ENCODE assay signal across 32 cellular contexts in genomic region chr2:67625178-67625577, GRCh38.
DNase-seq lines count a peak whose midpoint lies in the region; ATAC-seq, FAIRE-seq and TF ChIP-seq lines count a peak whose summit lies in the region.
"Had no signal": no experiment of that assay in that cellular context is flagged by ENCODE, and none has a peak within 500 bp of the region (broad histone marks: within the 10 kb centered on the region; RNA-seq: fewer than 3 reads in every experiment).

No MANE protein-coding gene starts in this region.

- no peak overlapping the region for H2BK15ac ChIP-seq in mesenchymal stem cell (ENCODE audit: low read depth, poor library complexity, severe bottlenecking)

- no peak overlapping the region for H2BK120ac ChIP-seq in mesenchymal stem cell (ENCODE audit: low read depth, low read length)

- peak overlapping the region; percentile 62 for H3K9ac ChIP-seq in mesenchymal stem cell (ENCODE audit: low read length)
- H3K9ac ChIP-seq: BLaER1, parathyroid adenoma had no signal

- H3K36me3 Mint-ChIP-seq in activated T-cell treated with anti-CD3 and anti-CD28 coated beads, Interleukin-2, amount 50 U/mL, for 72 hours (ENCODE audit: insufficient read depth in 2 of 2) = no peaks in the 10 kb centered on the region
- H3K36me3 Mint-ChIP-seq: activated CD8-positive, alpha-beta memory T cell treated with anti-CD3 and anti-CD28 coated beads, Interleukin-2, amount 10 ng/mL, durations not matched to agents 7 days and 5 days; activated naive CD4-positive, alpha-beta T cell treated with anti-CD3 and anti-CD28 coated beads, Interleukin-2, amount 10 ng/mL, durations not matched to agents 7 days and 5 days; stimulated activated naive B cell treated with anti-CD40 and anti-IgM and Interleukin-4, amounts not matched to agents 10 μg/mL and 1 μg/mL and 100 μg/mL, for 72 hours had no signal

- H3K79me1 ChIP-seq in mesenchymal stem cell (replicated peaks; ENCODE audit: low read length, poor library complexity, severe bottlenecking) = no peaks in the 10 kb centered on the region

- DNase-seq in GM03348 (ENCODE audit: low spot score) (peak; percentile 20), MV-4-11 (lab: John Stamatoyannopoulos, UW) (peak; percentile 12), fibroblast of gingiva (ENCODE audit: low read depth) (peak; percentile 71), mesenchymal stem cell (peak; percentile 70), D721Med (ENCODE audit: insufficient read length, low spot score) (no peak), NCI-H2196 (lab: John Stamatoyannopoulos, UW; ENCODE audit: unreplicated experiment) (no peak)
- no peak for DNase-seq in activated T-cell treated with anti-CD3 and anti-CD28 coated beads, Interleukin-2, amount 50 U/mL, for 72 hours
- DNase-seq: activated CD4-positive, alpha-beta T cell treated with anti-CD3 and anti-CD28 coated beads, Interleukin-2, amount 50 U/mL, for 1 hour; activated CD8-positive, alpha-beta memory T cell treated with anti-CD3 and anti-CD28 coated beads, Interleukin-2, amount 10 ng/mL, durations not matched to agents 7 days and 5 days; activated naive CD4-positive, alpha-beta T cell treated with anti-CD3 and anti-CD28 coated beads, Interleukin-2, amount 10 ng/mL, durations not matched to agents 7 days and 5 days; amygdala; effector memory CD4-positive, alpha-beta T cell; GDM1; H7; kidney; lower lobe of right lung; NCI-H2081; stimulated activated CD4-positive, alpha-beta T cell treated with anti-CD3 and anti-CD28 coated beads, Interleukin-4, amount 100 ng/mL, for 4 hours; stimulated activated naive B cell treated with anti-CD40 and anti-IgM and Interleukin-4, amounts not matched to agents 10 μg/mL and 1 μg/mL and 100 μg/mL, for 72 hours; WERI-Rb-1 had no signal

- no peaks in the 10 kb centered on the region for H3K9me3 ChIP-seq in mesenchymal stem cell (ENCODE audit: control insufficient read depth, low read length)
- H3K9me3 ChIP-seq: BLaER1, lower lobe of right lung, right atrium auricular region, suprapubic skin had no signal

- no peak overlapping the region for H4K8ac ChIP-seq in mesenchymal stem cell (ENCODE audit: low read length)

- H3K27me3 Mint-ChIP-seq in activated T-cell treated with anti-CD3 and anti-CD28 coated beads, Interleukin-2, amount 50 U/mL, for 72 hours (ENCODE audit: low read depth) = no peaks in the 10 kb centered on the region
- H3K27me3 Mint-ChIP-seq: activated CD8-positive, alpha-beta memory T cell treated with anti-CD3 and anti-CD28 coated beads, Interleukin-2, amount 10 ng/mL, durations not matched to agents 7 days and 5 days; activated naive CD4-positive, alpha-beta T cell treated with anti-CD3 and anti-CD28 coated beads, Interleukin-2, amount 10 ng/mL, durations not matched to agents 7 days and 5 days had no signal

- no peaks in the 10 kb centered on the region for H3K4me1 ChIP-seq in mesenchymal stem cell (ENCODE audit: control insufficient read depth, insufficient read depth, low read depth, low read length)
- H3K4me1 ChIP-seq: BLaER1, lower lobe of right lung, parathyroid adenoma, right atrium auricular region had no signal

- TF ChIP-seq CTCF in D721Med (IDR thresholded peaks at IDR 0.05; ENCODE audit: insufficient read depth, missing control alignments) = no peak

- H3K9me3 Mint-ChIP-seq in activated T-cell treated with anti-CD3 and anti-CD28 coated beads, Interleukin-2, amount 50 U/mL, for 72 hours = peaks cover 3 to 6% of the 10 kb centered on the region in 2 donors
- H3K9me3 Mint-ChIP-seq: activated T-helper 1 cell treated with anti-CD3 and anti-CD28 coated beads, Interleukin-12 subunit alpha, Interleukin-12 subunit beta, Interleukin-2, Interleukin-4 antibody, amounts not matched to agents 30 ng/mL and 10 ng/mL and 1 ng/mL, durations not matched to agents 14 hours and 24 hours and 36 hours; T-helper 2 cell treated with Interferon-gamma antibody and Interleukin-4, amounts not matched to agents 5 μg/mL and 100 μg/mL, for 36 hours had no signal

- H4K91ac ChIP-seq in mesenchymal stem cell (ENCODE audit: low read length) = no peak overlapping the region

- H3K4me3 ChIP-seq in mesenchymal stem cell (ENCODE audit: insufficient read depth in 1 of 2, low read depth in 1 of 2, low read length in 2 of 2) = peak overlapping the region in 1 of 2 experiments; percentile 35
- H3K4me3 ChIP-seq: BLaER1, coronary artery, lower lobe of right lung, right atrium auricular region, SK-N-MC, suprapubic skin had no signal

- no peak overlapping the region for H3K27ac Mint-ChIP-seq in activated T-cell treated with anti-CD3 and anti-CD28 coated beads, Interleukin-2, amount 50 U/mL, for 72 hours
- H3K27ac Mint-ChIP-seq: activated CD8-positive, alpha-beta memory T cell treated with anti-CD3 and anti-CD28 coated beads, Interleukin-2, amount 10 ng/mL, durations not matched to agents 7 days and 5 days; activated naive CD4-positive, alpha-beta T cell treated with anti-CD3 and anti-CD28 coated beads, Interleukin-2, amount 10 ng/mL, durations not matched to agents 7 days and 5 days; activated T-helper 1 cell treated with anti-CD3 and anti-CD28 coated beads, Interleukin-12 subunit alpha, Interleukin-12 subunit beta, Interleukin-2, Interleukin-4 antibody, amounts not matched to agents 30 ng/mL and 10 ng/mL and 1 ng/mL, durations not matched to agents 14 hours and 24 hours and 36 hours; stimulated activated naive B cell treated with anti-CD40 and anti-IgM and Interleukin-4, amounts not matched to agents 10 μg/mL and 1 μg/mL and 100 μg/mL, for 72 hours; T-helper 2 cell treated with Interferon-gamma antibody and Interleukin-4, amounts not matched to agents 5 μg/mL and 100 μg/mL, for 36 hours had no signal

- no peak overlapping the region for H2BK5ac ChIP-seq in mesenchymal stem cell (ENCODE audit: low read depth, low read length, poor library complexity, severe bottlenecking)

- no peak overlapping the region for H3K4me3 Mint-ChIP-seq in activated T-cell treated with anti-CD3 and anti-CD28 coated beads, Interleukin-2, amount 50 U/mL, for 72 hours
- H3K4me3 Mint-ChIP-seq: activated CD8-positive, alpha-beta memory T cell treated with anti-CD3 and anti-CD28 coated beads, Interleukin-2, amount 10 ng/mL, durations not matched to agents 7 days and 5 days; activated naive CD4-positive, alpha-beta T cell treated with anti-CD3 and anti-CD28 coated beads, Interleukin-2, amount 10 ng/mL, durations not matched to agents 7 days and 5 days; activated T-helper 1 cell treated with anti-CD3 and anti-CD28 coated beads, Interleukin-12 subunit alpha, Interleukin-12 subunit beta, Interleukin-2, Interleukin-4 antibody, amounts not matched to agents 30 ng/mL and 10 ng/mL and 1 ng/mL, durations not matched to agents 14 hours and 24 hours and 36 hours; neural crest cell; stimulated activated naive B cell treated with anti-CD40 and anti-IgM and Interleukin-4, amounts not matched to agents 10 μg/mL and 1 μg/mL and 100 μg/mL, for 72 hours; T-helper 2 cell treated with Interferon-gamma antibody and Interleukin-4, amounts not matched to agents 5 μg/mL and 100 μg/mL, for 36 hours had no signal

- no peak overlapping the region for H2AFZ ChIP-seq in mesenchymal stem cell (ENCODE audit: low read depth, low read length)
- H2AFZ ChIP-seq: parathyroid adenoma had no signal

- H2AK5ac ChIP-seq in mesenchymal stem cell (ENCODE audit: low read length, severe bottlenecking) = no peak overlapping the region

- H3K4me2 ChIP-seq in mesenchymal stem cell (ENCODE audit: low read length, poor library complexity, severe bottlenecking) = no peak overlapping the region
- H3K4me2 ChIP-seq: BLaER1 had no signal

- no peak for FAIRE-seq in D721Med (lab: Jason Lieb, UNC)
- FAIRE-seq: bronchial epithelial cell, GM19239, kidney had no signal

- no peaks in the 10 kb centered on the region for H3K4me1 Mint-ChIP-seq in activated T-cell treated with anti-CD3 and anti-CD28 coated beads, Interleukin-2, amount 50 U/mL, for 72 hours (ENCODE audit: low read depth)
- H3K4me1 Mint-ChIP-seq: activated CD8-positive, alpha-beta memory T cell treated with anti-CD3 and anti-CD28 coated beads, Interleukin-2, amount 10 ng/mL, durations not matched to agents 7 days and 5 days; activated naive CD4-positive, alpha-beta T cell treated with anti-CD3 and anti-CD28 coated beads, Interleukin-2, amount 10 ng/mL, durations not matched to agents 7 days and 5 days; stimulated activated naive B cell treated with anti-CD40 and anti-IgM and Interleukin-4, amounts not matched to agents 10 μg/mL and 1 μg/mL and 100 μg/mL, for 72 hours had no signal

- H3K36me3 ChIP-seq in mesenchymal stem cell (ENCODE audit: control insufficient read depth in 1 of 2, insufficient read depth in 2 of 2, low read depth in 1 of 2, low read length in 2 of 2) = no peaks in the 10 kb centered on the region
- H3K36me3 ChIP-seq: BLaER1, lower lobe of right lung, right atrium auricular region, suprapubic skin, WERI-Rb-1 had no signal

- H2BK12ac ChIP-seq in mesenchymal stem cell (ENCODE audit: low read length in 2 of 2) = no peak overlapping the region

- no peak overlapping the region for H3K14ac ChIP-seq in mesenchymal stem cell (ENCODE audit: low read length in 2 of 2)

- no peaks in the 10 kb centered on the region for H3K27me3 ChIP-seq in mesenchymal stem cell (ENCODE audit: control insufficient read depth in 1 of 2, insufficient read depth in 1 of 2, low read length in 2 of 2)
- H3K27me3 ChIP-seq: BLaER1, right atrium auricular region, suprapubic skin had no signal

- no peak overlapping the region for H3K23ac ChIP-seq in mesenchymal stem cell (ENCODE audit: low read length in 2 of 2)

- ATAC-seq in HG03439 (IDR thresholded peaks at IDR 0.05; ENCODE audit: unreplicated experiment) = no peak
- no peak for ATAC-seq in activated T-cell treated with anti-CD3 and anti-CD28 coated beads, Interleukin-2, amount 50 U/mL, for 72 hours (replicated peaks in 1 of 2)
- ATAC-seq: activated CD8-positive, alpha-beta memory T cell treated with anti-CD3 and anti-CD28 coated beads, Interleukin-2, amount 10 ng/mL, durations not matched to agents 7 days and 5 days; lower lobe of right lung; stimulated activated naive B cell treated with anti-CD40 and anti-IgM and Interleukin-4, amounts not matched to agents 10 μg/mL and 1 μg/mL and 100 μg/mL, for 72 hours had no signal

- no peak overlapping the region for H3K18ac ChIP-seq in mesenchymal stem cell (ENCODE audit: low read depth in 1 of 2, low read length in 2 of 2)

- H3K27ac ChIP-seq in mesenchymal stem cell (ENCODE audit: low read length, poor library complexity, severe bottlenecking) = no peak overlapping the region
- H3K27ac ChIP-seq: BLaER1, coronary artery, lower lobe of right lung, parathyroid adenoma, right atrium auricular region, SK-N-MC, WERI-Rb-1 had no signal

- H3K4ac ChIP-seq in mesenchymal stem cell (ENCODE audit: low read depth in 1 of 2, low read length in 2 of 2) = no peak overlapping the region

Comparison
In these comparisons a context has a peak if more than half of its experiments do, and no peak if none do; other contexts are left out.
1. DNase-seq: peak in GM03348 (single experiment), MV-4-11 (single experiment), fibroblast of gingiva (single experiment) and mesenchymal stem cell (single experiment); none in D721Med (single experiment), NCI-H2196 (single experiment) and activated T-cell treated with anti-CD3 and anti-CD28 coated beads, Interleukin-2, amount 50 U/mL, for 72 hours (0 of 2).